ENCODE assay signal across 39 cellular contexts in genomic region chr3:184511741-184512140, GRCh38. TPM values are rescaled to one million over a fixed set of nuclear protein-coding genes. Genes with fewer than 3 reads are reported as not detected.
"Had no signal": no experiment of that assay in that cellular context is flagged by ENCODE, and none has a peak within 500 bp of the region (broad histone marks: within the 10 kb centered on the region; RNA-seq: fewer than 3 reads in every experiment).

No MANE protein-coding gene starts in this region.

- FAIRE-seq: bronchial epithelial cell, TTC549 had no signal

- H3K36me3 ChIP-seq: adrenal gland, cardiac muscle cell had no signal

- H3K9me3 Mint-ChIP-seq: activated CD4-positive, alpha-beta memory T cell treated with anti-CD3 and anti-CD28 coated beads for 36 hours; activated CD4-positive, alpha-beta T cell treated with anti-CD3 and anti-CD28 coated beads, Interleukin-2, amount 10 ng/mL, durations not matched to agents 24 days and 14 days; activated CD8-positive, alpha-beta T cell treated with anti-CD3 and anti-CD28 coated beads for 36 hours; activated naive CD4-positive, alpha-beta T cell treated with anti-CD3 and anti-CD28 coated beads for 36 hours; activated naive CD4-positive, alpha-beta T cell treated with anti-CD3 and anti-CD28 coated beads, Interleukin-2, amount 50 U/mL, for 72 hours; activated naive CD8-positive, alpha-beta T cell treated with anti-CD3 and anti-CD28 coated beads for 36 hours; activated T-cell treated with anti-CD3 and anti-CD28 coated beads, Interleukin-2, amount 50 U/mL, for 4 hours; activated T-cell treated with anti-CD3 and anti-CD28 coated beads, Interleukin-2, amount 50 U/mL, for 72 hours; activated T-helper 1 cell treated with anti-CD3 and anti-CD28 coated beads, Interleukin-12 subunit alpha, Interleukin-12 subunit beta, Interleukin-2, Interleukin-4 antibody, amounts not matched to agents 30 ng/mL and 10 ng/mL and 1 ng/mL, durations not matched to agents 14 hours and 24 hours and 36 hours; activated T-helper 17 cell treated with anti-CD3 and anti-CD28 coated beads, Interleukin-2, amount 50 U/mL, for 72 hours; central memory CD8-positive, alpha-beta T cell; T-helper 1 cell treated with Interleukin-12 subunit alpha and Interleukin-12 subunit beta and Interleukin-4 antibody, amounts not matched to agents 30 μg/mL and 1 μg/mL, for 36 hours; T-helper 2 cell treated with Interferon-gamma antibody and Interleukin-4, amounts not matched to agents 5 μg/mL and 100 μg/mL, for 36 hours had no signal

- H3K4me3 ChIP-seq: adrenal gland, cardiac muscle cell had no signal

- H3K9me3 ChIP-seq: adrenal gland had no signal

- ATAC-seq: activated CD8-positive, alpha-beta T cell treated with anti-CD3 and anti-CD28 coated beads for 36 hours; activated naive CD4-positive, alpha-beta T cell treated with anti-CD3 and anti-CD28 coated beads, Interleukin-2, amount 50 U/mL, for 72 hours; activated T-cell treated with anti-CD3 and anti-CD28 coated beads, Interleukin-2, amount 50 U/mL, for 4 hours; activated T-cell treated with anti-CD3 and anti-CD28 coated beads, Interleukin-2, amount 50 U/mL, for 72 hours; activated T-helper 17 cell treated with anti-CD3 and anti-CD28 coated beads, Interleukin-2, amount 50 U/mL, for 72 hours had no signal

- DNase-seq: activated B cell treated with CpG ODN at 0.5 μM for 24 hours; activated CD4-positive, alpha-beta memory T cell treated with anti-CD3 and anti-CD28 coated beads for 36 hours; activated CD4-positive, alpha-beta T cell treated with anti-CD3 and anti-CD28 coated beads for 4 hours; activated CD4-positive, alpha-beta T cell treated with anti-CD3 and anti-CD28 coated beads, Interleukin-2, amount 10 ng/mL, durations not matched to agents 24 days and 14 days; activated CD4-positive, alpha-beta T cell treated with anti-CD3 and anti-CD28 coated beads, Interleukin-2, amount 50 U/mL, for 1 hour; activated CD4-positive, alpha-beta T cell treated with anti-CD3 and anti-CD28 coated beads, Interleukin-2, amount 50 U/mL, for 4 hours; activated CD4-positive, CD25-positive, alpha-beta regulatory T cell treated with anti-CD3 and anti-CD28 coated beads, Interleukin-2, amount 50 U/mL, for 72 hours; activated CD8-positive, alpha-beta memory T cell treated with anti-CD3 and anti-CD28 coated beads, Interleukin-2, amount 50 U/mL, for 4 hours; activated CD8-positive, alpha-beta T cell treated with anti-CD3 and anti-CD28 coated beads for 36 hours; activated effector memory CD4-positive, alpha-beta T cell treated with anti-CD3 and anti-CD28 coated beads, Interleukin-2, amount 50 U/mL, for 16 hours; activated gamma-delta T cell treated with Interleukin-2 at 50 U/mL for 16 hours; activated naive CD4-positive, alpha-beta T cell; activated naive CD4-positive, alpha-beta T cell treated with anti-CD3 and anti-CD28 coated beads for 36 hours; activated naive CD4-positive, alpha-beta T cell treated with anti-CD3 and anti-CD28 coated beads, Interleukin-2, amount 50 U/mL, for 16 hours; activated naive CD8-positive, alpha-beta T cell treated with anti-CD3 and anti-CD28 coated beads for 36 hours; activated T-cell treated with anti-CD3 and anti-CD28 coated beads for 4 hours; activated T-cell treated with anti-CD3 and anti-CD28 coated beads, Interleukin-2, amount 50 U/mL, for 1 hour; activated T-cell treated with anti-CD3 and anti-CD28 coated beads, Interleukin-2, amount 50 U/mL, for 4 hours; activated T-cell treated with anti-CD3 and anti-CD28 coated beads, Interleukin-2, amount 50 U/mL, for 72 hours; adrenal gland; amniotic stem cell; aorta; caudate nucleus; cerebellar nuclear complex; T-helper 1 cell; T-helper 2 cell; T-helper 9 cell had no signal

- H3K36me3 Mint-ChIP-seq: activated CD4-positive, alpha-beta memory T cell treated with anti-CD3 and anti-CD28 coated beads for 36 hours; activated naive CD8-positive, alpha-beta T cell treated with anti-CD3 and anti-CD28 coated beads for 36 hours; brain had no signal

- H3K27ac Mint-ChIP-seq: activated B cell treated with CpG ODN at 0.5 μM for 24 hours; activated CD4-positive, alpha-beta memory T cell treated with anti-CD3 and anti-CD28 coated beads for 36 hours; activated CD4-positive, alpha-beta T cell treated with anti-CD3 and anti-CD28 coated beads, Interleukin-2, amount 10 ng/mL, durations not matched to agents 24 days and 14 days; activated CD8-positive, alpha-beta T cell treated with anti-CD3 and anti-CD28 coated beads for 36 hours; activated naive CD4-positive, alpha-beta T cell treated with anti-CD3 and anti-CD28 coated beads for 36 hours; activated naive CD4-positive, alpha-beta T cell treated with anti-CD3 and anti-CD28 coated beads, Interleukin-2, amount 50 U/mL, for 72 hours; activated naive CD8-positive, alpha-beta T cell treated with anti-CD3 and anti-CD28 coated beads for 36 hours; activated T-cell treated with anti-CD3 and anti-CD28 coated beads, Interleukin-2, amount 50 U/mL, for 72 hours; activated T-helper 1 cell treated with anti-CD3 and anti-CD28 coated beads, Interleukin-12 subunit alpha, Interleukin-12 subunit beta, Interleukin-2, Interleukin-4 antibody, amounts not matched to agents 30 ng/mL and 10 ng/mL and 1 ng/mL, durations not matched to agents 14 hours and 24 hours and 36 hours; activated T-helper 17 cell treated with anti-CD3 and anti-CD28 coated beads, Interleukin-2, amount 50 U/mL, for 72 hours; brain; T-helper 1 cell treated with Interleukin-12 subunit alpha and Interleukin-12 subunit beta and Interleukin-4 antibody, amounts not matched to agents 30 μg/mL and 1 μg/mL, for 36 hours; T-helper 2 cell treated with Interferon-gamma antibody and Interleukin-4, amounts not matched to agents 5 μg/mL and 100 μg/mL, for 36 hours had no signal

- H3K27ac ChIP-seq: adrenal gland, cardiac muscle cell, VCaP had no signal

- H3K4me1 Mint-ChIP-seq: activated T-helper 17 cell treated with anti-CD3 and anti-CD28 coated beads, Interleukin-2, amount 50 U/mL, for 72 hours; central memory CD8-positive, alpha-beta T cell had no signal

- H3K4me3 Mint-ChIP-seq: activated B cell treated with CpG ODN at 0.5 μM for 24 hours; activated CD4-positive, alpha-beta memory T cell treated with anti-CD3 and anti-CD28 coated beads for 36 hours; activated CD4-positive, alpha-beta T cell treated with anti-CD3 and anti-CD28 coated beads, Interleukin-2, amount 10 ng/mL, durations not matched to agents 24 days and 14 days; activated CD8-positive, alpha-beta T cell treated with anti-CD3 and anti-CD28 coated beads for 36 hours; activated naive CD4-positive, alpha-beta T cell treated with anti-CD3 and anti-CD28 coated beads for 36 hours; activated naive CD8-positive, alpha-beta T cell treated with anti-CD3 and anti-CD28 coated beads for 36 hours; activated T-cell treated with anti-CD3 and anti-CD28 coated beads, Interleukin-2, amount 50 U/mL, for 4 hours; central memory CD8-positive, alpha-beta T cell; T-helper 1 cell treated with Interleukin-12 subunit alpha and Interleukin-12 subunit beta and Interleukin-4 antibody, amounts not matched to agents 30 μg/mL and 1 μg/mL, for 36 hours had no signal

RNA-seq across cellular contexts. Expression of gene EPHB3, which starts 49.8 kb away (rescaled TPM):
- total RNA-seq: activated CD8-positive, alpha-beta memory T cell treated with anti-CD3 and anti-CD28 coated beads for 36 hours; activated naive CD4-positive, alpha-beta T cell treated with anti-CD3 and anti-CD28 coated beads for 36 hours had no signal
